In genomic region chr6:13992417-13993055, GRCh38 we compare ENCODE assay signal across 18 cellular contexts.
DNase-seq lines count a peak whose midpoint lies in the region; ATAC-seq, FAIRE-seq and TF ChIP-seq lines count a peak whose summit lies in the region.
"Had no signal": no experiment of that assay in that cellular context is flagged by ENCODE, and none has a peak within 500 bp of the region (broad histone marks: within the 10 kb centered on the region; RNA-seq: fewer than 3 reads in every experiment).

No MANE protein-coding gene starts in this region.

- TF ChIP-seq CTCF in astrocyte (IDR thresholded peaks at IDR 0.05; ENCODE audit: insufficient read depth, low read depth, low read length), result no peak
- TF ChIP-seq CTCF in gastroesophageal sphincter (IDR thresholded peaks at IDR 0.05), result no peak
- TF ChIP-seq CTCF in mucosa of descending colon (IDR thresholded peaks at IDR 0.05), result no peak
- no peak for TF ChIP-seq CTCF in transverse colon (IDR thresholded peaks at IDR 0.05)

- no peak overlapping the region for H3K27ac Mint-ChIP-seq in astrocyte (ENCODE audit: unreplicated experiment)
- H3K27ac Mint-ChIP-seq: activated naive CD8-positive, alpha-beta T cell had no signal

- H2AFZ ChIP-seq in astrocyte (ENCODE audit: low read depth, low read length), result no peak overlapping the region

- H3K9me3 Mint-ChIP-seq in astrocyte (ENCODE audit: unreplicated experiment), result peaks cover under 1% of the 10 kb centered on the region

- no peaks in the 10 kb centered on the region for H3K36me3 Mint-ChIP-seq in astrocyte (ENCODE audit: low read depth, unreplicated experiment)

- H3K27ac ChIP-seq in astrocyte (ENCODE audit: low read depth, low read length) (no peak overlapping the region), gastroesophageal sphincter (no peak overlapping the region), transverse colon (no peak overlapping the region)
- H3K27ac ChIP-seq: KMS-11 had no signal

- TF ChIP-seq POLR2A in gastroesophageal sphincter (IDR thresholded peaks at IDR 0.05) (no peak), transverse colon (IDR thresholded peaks at IDR 0.05) (no peak)

- H3K4me1 Mint-ChIP-seq in astrocyte (ENCODE audit: low read depth, unreplicated experiment), result peaks cover 5% of the 10 kb centered on the region

- 86 to 88% methylated on average over 4 of the region's 5 CpGs for WGBS in gastroesophageal sphincter (ENCODE audit: low coverage in 1 of 2), 2 donors
- WGBS in transverse colon (ENCODE audit: low coverage in 1 of 2), 2 donors, result 74 to 85% methylated on average over 3 to 5 of the region's 5 CpGs

- H4K20me1 ChIP-seq in astrocyte (ENCODE audit: insufficient read depth, low read length), result no peaks in the 10 kb centered on the region

- no peaks in the 10 kb centered on the region for H3K79me2 ChIP-seq in astrocyte (ENCODE audit: insufficient read depth, low read length)

- H3K27me3 Mint-ChIP-seq in astrocyte (ENCODE audit: low read depth, unreplicated experiment), result peaks cover 2% of the 10 kb centered on the region

- H3K4me2 ChIP-seq in astrocyte (ENCODE audit: low read length), result no peak overlapping the region
- H3K4me2 ChIP-seq: KMS-11 had no signal

- FAIRE-seq in astrocyte (lab: Jason Lieb, UNC), result peak; percentile 17
- FAIRE-seq: colon, frontal cortex, islet of Langerhans had no signal

- H3K9me3 ChIP-seq in astrocyte (ENCODE audit: insufficient read depth, low read depth, low read length) (no peaks in the 10 kb centered on the region), gastroesophageal sphincter (no peaks in the 10 kb centered on the region), mucosa of descending colon (no peaks in the 10 kb centered on the region), transverse colon (no peaks in the 10 kb centered on the region)

- no peaks in the 10 kb centered on the region for H3K36me3 ChIP-seq in astrocyte (ENCODE audit: insufficient read depth, low read length)
- H3K36me3 ChIP-seq in gastroesophageal sphincter, result no peaks in the 10 kb centered on the region
- no peaks in the 10 kb centered on the region for H3K36me3 ChIP-seq in mucosa of descending colon (ENCODE audit: low read depth)
- no peaks in the 10 kb centered on the region for H3K36me3 ChIP-seq in transverse colon

- intact Hi-C loops in mucosa of descending colon (cut with DNase I, micrococcal nuclease), result no loop called here
- intact Hi-C loops in transverse colon (cut with DNase I; ENCODE audit: low total_unique reads), result no loop called here

- no peak overlapping the region for H3K4me3 Mint-ChIP-seq in astrocyte (ENCODE audit: unreplicated experiment)
- H3K4me3 Mint-ChIP-seq: activated naive CD8-positive, alpha-beta T cell had no signal

- no peak for ATAC-seq in gastroesophageal sphincter
- no peak for ATAC-seq in mucosa of descending colon
- ATAC-seq in HG03442 (IDR thresholded peaks at IDR 0.05; ENCODE audit: unreplicated experiment), result no peak

- DNase-seq in AG08395 (ENCODE audit: low spot score) (peak; percentile 76), HS-27A (ENCODE audit: low read depth) (peak; percentile 65), astrocyte (ENCODE audit: low read depth) (peak; percentile 72), glomerular visceral epithelial cell (ENCODE audit: extremely low spot score) (peak; percentile 29), mucosa of descending colon (no peak), transverse colon (no peak)
- DNase-seq: C1 segment of cervical spinal cord; NCI-H187 treated with DMSO at 0.1 percent for 48 hours; NCI-H526 treated with DMSO at 0.1 percent for 48 hours; SHP77; stimulated activated CD4-positive, alpha-beta T cell treated with anti-CD3 and anti-CD28 coated beads, Interleukin-1b, Interleukin-23, amount 100 ng/mL, for 48 hours had no signal

- H3K4me3 ChIP-seq in astrocyte (ENCODE audit: insufficient read depth, low read depth, low read length), result no peak overlapping the region
- no peak overlapping the region for H3K4me3 ChIP-seq in gastroesophageal sphincter
- no peak overlapping the region for H3K4me3 ChIP-seq in mucosa of descending colon
- no peak overlapping the region for H3K4me3 ChIP-seq in transverse colon

- H3K4me1 ChIP-seq in astrocyte (ENCODE audit: insufficient read depth, low read length) (peaks cover 4% of the 10 kb centered on the region), gastroesophageal sphincter (no peaks in the 10 kb centered on the region), mucosa of descending colon (ENCODE audit: low read depth) (no peaks in the 10 kb centered on the region), transverse colon (no peaks in the 10 kb centered on the region)

- H3K9ac ChIP-seq in astrocyte (ENCODE audit: low read length), result no peak overlapping the region
- H3K9ac ChIP-seq: KMS-11 had no signal

- H3K27me3 ChIP-seq in astrocyte (ENCODE audit: insufficient read depth, low read length) (no peaks in the 10 kb centered on the region), gastroesophageal sphincter (peaks cover 36% of the 10 kb centered on the region), transverse colon (peaks cover 36% of the 10 kb centered on the region)

- in situ Hi-C loops in transverse colon (cut with MboI; ENCODE audit: low pct_ligation_motif_present in 1 of 4, low pct_unique_long_range_greater_than_20kb in 1 of 4, low sequenced_read_pairs in 3 of 4), result no loop called here

- TF ChIP-seq EP300 in gastroesophageal sphincter (IDR thresholded peaks at IDR 0.05) (no peak), transverse colon (IDR thresholded peaks at IDR 0.05; ENCODE audit: low read depth) (no peak)

Comparison
In these comparisons a context has a peak if more than half of its experiments do, and no peak if none do; other contexts are left out.
1. DNase-seq: peak in AG08395 (single experiment), HS-27A (single experiment), astrocyte (single experiment) and glomerular visceral epithelial cell (single experiment); none in mucosa of descending colon (0 of 3) and transverse colon (single experiment).